Comparison of ENCODE assay signal across 12 cellular contexts in the genomic region with DNA sequence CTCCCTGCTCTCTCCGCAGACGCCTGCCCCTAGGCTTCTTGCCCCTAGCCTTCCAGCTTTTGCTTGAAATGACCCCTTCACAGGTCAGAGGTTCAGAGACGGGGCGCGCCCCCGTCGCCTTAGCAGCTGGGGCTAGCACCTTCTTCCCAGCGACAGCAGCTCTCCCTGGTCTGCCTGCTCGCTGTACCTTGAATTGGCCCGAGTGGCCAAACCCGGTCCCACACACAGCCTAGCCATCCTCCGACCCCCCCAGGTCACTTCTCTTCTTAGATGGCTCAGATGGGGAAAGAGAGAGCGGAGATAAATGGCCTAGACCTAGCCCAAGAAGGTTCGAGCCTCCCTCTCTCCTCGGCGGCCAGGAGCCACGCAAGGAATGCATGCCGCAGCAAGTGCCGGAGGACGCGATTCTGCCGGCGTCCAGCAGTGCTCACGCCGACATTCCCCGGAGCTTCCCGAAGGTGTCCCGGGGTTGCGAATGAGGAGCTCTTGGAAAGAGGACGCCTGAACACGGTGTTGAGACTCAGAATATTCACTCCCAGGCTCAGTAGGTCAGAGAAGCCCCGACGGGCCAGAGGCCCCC. TPM values are rescaled to one million over a fixed set of nuclear protein-coding genes. Genes with fewer than 3 reads are reported as not detected.
A peak's percentile ranks its signal among the peaks of the same experiment; 100 is the strongest.
DNase-seq lines count a peak whose midpoint lies in the region; ATAC-seq lines count a peak whose summit lies in the region.
"Had no signal": no experiment of that assay in that cellular context is flagged by ENCODE, and none has a peak within 500 bp of the region (broad histone marks: within the 10 kb centered on the region; RNA-seq: fewer than 3 reads in every experiment).

No MANE protein-coding gene starts in this region.

- intact Hi-C loops in activated naive CD4-positive, alpha-beta T cell treated with anti-CD3 and anti-CD28 coated beads for 36 hours (cut with micrococcal nuclease): loop anchor here (2.0 to 5.0 kb wide), 2 partner anchors 43 to 176 kb away; a partner anchor contains a TSS

- no peak for ATAC-seq in activated naive CD4-positive, alpha-beta T cell treated with anti-CD3 and anti-CD28 coated beads, Interleukin-2, amount 50 U/mL, for 72 hours
- ATAC-seq in stimulated activated naive CD8-positive, alpha-beta T cell treated with anti-CD3 and anti-CD28 coated beads, Interleukin-15, amount 100 ng/mL, for 72 hours: no peak
- no peak for ATAC-seq in HG02938 (IDR thresholded peaks at IDR 0.05; ENCODE audit: unreplicated experiment)

- no peak for DNase-seq in activated naive CD4-positive, alpha-beta T cell treated with anti-CD3 and anti-CD28 coated beads for 36 hours
- no peak for DNase-seq in activated naive CD4-positive, alpha-beta T cell treated with anti-CD3 and anti-CD28 coated beads, Interleukin-2, amount 50 U/mL, for 72 hours (ENCODE audit: low spot score in 2 of 2)
- DNase-seq in SK-N-MC (ENCODE audit: low read depth, low spot score) (no peak), islet precursor cell (peak; percentile 76), AML-193 (lab: John Stamatoyannopoulos, UW) (no peak)
- no peak for DNase-seq in stimulated activated naive CD8-positive, alpha-beta T cell treated with anti-CD3 and anti-CD28 coated beads, Interleukin-15, amount 100 ng/mL, for 72 hours
- no peak for DNase-seq in stimulated activated CD8-positive, alpha-beta memory T cell treated with anti-CD3 and anti-CD28 coated beads, Interleukin-4, amount 100 ng/mL, for 48 hours
- DNase-seq: immature natural killer cell, Karpas-422 had no signal

- no peaks in the 10 kb centered on the region for H3K36me3 Mint-ChIP-seq in activated naive CD4-positive, alpha-beta T cell treated with anti-CD3 and anti-CD28 coated beads for 36 hours (ENCODE audit: low read depth)
- peaks cover 0 to 5% of the 10 kb centered on the region in 2 donors for H3K36me3 Mint-ChIP-seq in activated naive CD4-positive, alpha-beta T cell treated with anti-CD3 and anti-CD28 coated beads, Interleukin-2, amount 50 U/mL, for 72 hours
- H3K36me3 Mint-ChIP-seq: immature natural killer cell had no signal

- H3K27ac ChIP-seq in SK-N-MC: no peak overlapping the region
- H3K27ac ChIP-seq: adrenal gland had no signal

- H3K4me3 ChIP-seq in SK-N-MC: peak overlapping the region; percentile 53; the same call in 1 of the 2 replicates
- H3K4me3 ChIP-seq: adrenal gland had no signal

- H3K9me3 Mint-ChIP-seq in activated naive CD4-positive, alpha-beta T cell treated with anti-CD3 and anti-CD28 coated beads for 36 hours: no peaks in the 10 kb centered on the region
- H3K9me3 Mint-ChIP-seq in activated naive CD4-positive, alpha-beta T cell treated with anti-CD3 and anti-CD28 coated beads, Interleukin-2, amount 50 U/mL, for 72 hours: no peaks in the 10 kb centered on the region
- H3K9me3 Mint-ChIP-seq in stimulated activated naive CD8-positive, alpha-beta T cell treated with anti-CD3 and anti-CD28 coated beads, Interleukin-15, amount 100 ng/mL, for 72 hours: no peaks in the 10 kb centered on the region

- peaks cover 25% of the 10 kb centered on the region for H3K4me1 Mint-ChIP-seq in activated naive CD4-positive, alpha-beta T cell treated with anti-CD3 and anti-CD28 coated beads for 36 hours (ENCODE audit: low read depth)
- peaks cover 45% of the 10 kb centered on the region for H3K4me1 Mint-ChIP-seq in stimulated activated naive CD8-positive, alpha-beta T cell treated with anti-CD3 and anti-CD28 coated beads, Interleukin-15, amount 100 ng/mL, for 72 hours
- H3K4me1 Mint-ChIP-seq: immature natural killer cell had no signal

- CTCF ChIA-PET in activated naive CD4-positive, alpha-beta T cell treated with anti-CD3 and anti-CD28 coated beads for 36 hours (lab: Charles Lee): interaction anchor here (1.0 to 2.1 kb wide), 3 partner anchors 47 to 142 kb away, joined by 3 to 6 read pairs (median 3); a partner anchor contains a TSS

- H3K36me3 ChIP-seq in SK-N-MC (ENCODE audit: insufficient read depth, low read length): no peaks in the 10 kb centered on the region
- H3K36me3 ChIP-seq: adrenal gland had no signal

- H3K4me3 Mint-ChIP-seq in activated naive CD4-positive, alpha-beta T cell treated with anti-CD3 and anti-CD28 coated beads for 36 hours: peak overlapping the region; percentile 32
- H3K4me3 Mint-ChIP-seq in stimulated activated naive CD8-positive, alpha-beta T cell treated with anti-CD3 and anti-CD28 coated beads, Interleukin-15, amount 100 ng/mL, for 72 hours: peak overlapping the region; percentile 44 to 66

- H3K27ac Mint-ChIP-seq in activated naive CD4-positive, alpha-beta T cell treated with anti-CD3 and anti-CD28 coated beads for 36 hours: no peak overlapping the region
- H3K27ac Mint-ChIP-seq in activated naive CD4-positive, alpha-beta T cell treated with anti-CD3 and anti-CD28 coated beads, Interleukin-2, amount 50 U/mL, for 72 hours: peak overlapping the region in 1 of 2 donors; percentile 72
- peak overlapping the region in 1 of 2 donors; percentile 49 for H3K27ac Mint-ChIP-seq in stimulated activated naive CD8-positive, alpha-beta T cell treated with anti-CD3 and anti-CD28 coated beads, Interleukin-15, amount 100 ng/mL, for 72 hours
- H3K27ac Mint-ChIP-seq: immature natural killer cell had no signal

- no peaks in the 10 kb centered on the region for H3K9me3 ChIP-seq in SK-N-MC (ENCODE audit: low read depth, low read length)
- H3K9me3 ChIP-seq: adrenal gland had no signal

- H3K27me3 Mint-ChIP-seq in activated naive CD4-positive, alpha-beta T cell treated with anti-CD3 and anti-CD28 coated beads for 36 hours (ENCODE audit: low read depth): peaks cover 76% of the 10 kb centered on the region
- peaks cover 99% of the 10 kb centered on the region for H3K27me3 Mint-ChIP-seq in stimulated activated naive CD8-positive, alpha-beta T cell treated with anti-CD3 and anti-CD28 coated beads, Interleukin-15, amount 100 ng/mL, for 72 hours

- no peak overlapping the region for H3K9ac ChIP-seq in SK-N-MC (ENCODE audit: insufficient read length)

RNA-seq across cellular contexts. Expression of a gene that starts 1.3 kb away (rescaled TPM):
- total RNA-seq in activated naive CD4-positive, alpha-beta T cell treated with anti-CD3 and anti-CD28 coated beads for 36 hours: not detected
- total RNA-seq in activated naive CD4-positive, alpha-beta T cell treated with anti-CD3 and anti-CD28 coated beads, Interleukin-2, amount 50 U/mL, for 72 hours: not detected
- total RNA-seq: epithelial cell of proximal tubule had no signal

RNA-seq across cellular contexts. Expression of a gene that starts 20.7 kb away (rescaled TPM):
- total RNA-seq in activated naive CD4-positive, alpha-beta T cell treated with anti-CD3 and anti-CD28 coated beads for 36 hours: not detected
- total RNA-seq in activated naive CD4-positive, alpha-beta T cell treated with anti-CD3 and anti-CD28 coated beads, Interleukin-2, amount 50 U/mL, for 72 hours: not detected
- total RNA-seq: adrenal gland, epithelial cell of proximal tubule had no signal

RNA-seq across cellular contexts. Expression of a gene that starts 48.0 kb away (rescaled TPM):
- total RNA-seq in activated naive CD4-positive, alpha-beta T cell treated with anti-CD3 and anti-CD28 coated beads for 36 hours: not detected
- not detected for total RNA-seq in activated naive CD4-positive, alpha-beta T cell treated with anti-CD3 and anti-CD28 coated beads, Interleukin-2, amount 50 U/mL, for 72 hours
- total RNA-seq: adrenal gland, epithelial cell of proximal tubule had no signal
